ENCODE assay signal across 22 cellular contexts in genomic region chr5:144941004-144941403, GRCh38.
DNase-seq lines count a peak whose midpoint lies in the region; ATAC-seq, FAIRE-seq and TF ChIP-seq lines count a peak whose summit lies in the region.
"Had no signal": no experiment of that assay in that cellular context is flagged by ENCODE, and none has a peak within 500 bp of the region (broad histone marks: within the 10 kb centered on the region; RNA-seq: fewer than 3 reads in every experiment).

No MANE protein-coding gene starts in this region.

- H3K27me3 ChIP-seq in small intestine (ENCODE audit: control insufficient read depth in 2 of 2, insufficient read depth in 2 of 2, low read length in 2 of 2) = no peaks in the 10 kb centered on the region
- H3K27me3 ChIP-seq: BLaER1 treated with 17β-estradiol and CSF1 and Interleukin-3, amounts not matched to agents 10 nM and 100 nM had no signal

- FAIRE-seq in small intestine (lab: Jason Lieb, UNC) = peak; percentile 10
- FAIRE-seq: A549, D721Med, GM12878, GM12892, GM18507 had no signal

- no peaks in the 10 kb centered on the region for H3K36me3 ChIP-seq in small intestine (ENCODE audit: control insufficient read depth in 2 of 2, insufficient read depth in 2 of 2, low read length in 2 of 2)
- H3K36me3 ChIP-seq: BLaER1 treated with 17β-estradiol and CSF1 and Interleukin-3, amounts not matched to agents 10 nM and 100 nM had no signal

- H3K4me3 ChIP-seq in small intestine (ENCODE audit: low read depth in 1 of 2, low read length in 2 of 2) = no peak overlapping the region
- H3K4me3 ChIP-seq: A549; BLaER1 treated with 17β-estradiol and CSF1 and Interleukin-3, amounts not matched to agents 10 nM and 100 nM; GM12878 had no signal

- DNase-seq in SK-N-DZ (ENCODE audit: low spot score) (peak; percentile 87), small intestine (no peak), DMS79 (lab: John Stamatoyannopoulos, UW) (no peak)
- DNase-seq in stimulated activated CD8-positive, alpha-beta memory T cell treated with anti-CD3 and anti-CD28 coated beads, Interleukin-4, amount 100 ng/mL, for 48 hours = no peak
- DNase-seq: 8988T; AML-193; Caco-2; Calu3; CD4-positive, alpha-beta T cell; CD8-positive, alpha-beta T cell; DND-41; EL; GDM1 had no signal

- H3K4me1 ChIP-seq in small intestine (ENCODE audit: control insufficient read depth in 2 of 2, insufficient read depth in 1 of 2, low read depth in 1 of 2, low read length in 1 of 2) = no peaks in the 10 kb centered on the region
- H3K4me1 ChIP-seq: A549, Caco-2 had no signal

- no peak for ATAC-seq in SK-N-SH treated with all-trans-retinoic acid at 6 μM for 48 hours
- ATAC-seq in HG03045 (IDR thresholded peaks at IDR 0.05; ENCODE audit: unreplicated experiment) = no peak
- ATAC-seq: A549; CD8-positive, alpha-beta T cell; GM12878 had no signal

- no peak overlapping the region for H3K27ac ChIP-seq in small intestine (ENCODE audit: low read depth in 1 of 2, low read length in 1 of 2)
- H3K27ac ChIP-seq: A549; BLaER1 treated with 17β-estradiol and CSF1 and Interleukin-3, amounts not matched to agents 10 nM and 100 nM; C4-2B had no signal

- H3K9me3 ChIP-seq in small intestine (ENCODE audit: control insufficient read depth, low read depth) = no peaks in the 10 kb centered on the region
- H3K9me3 ChIP-seq: A549; BLaER1 treated with 17β-estradiol and CSF1 and Interleukin-3, amounts not matched to agents 10 nM and 100 nM; Caco-2 had no signal

TF ChIP-seq in SK-N-SH treated with all-trans-retinoic acid at 6 μM for 48 hours, 23 proteins besides CTCF, POLR2A, EP300 and RAD21:
- TF ChIP-seq TOX (CRISPR knock-in tag; IDR thresholded peaks at IDR 0.05; ENCODE audit: borderline replicate concordance) (no peak), TSHZ2 (CRISPR knock-in tag; IDR thresholded peaks at IDR 0.05) (peak; percentile 66; the same call in 1 of the 2 replicates), CSRNP3 (CRISPR knock-in tag; IDR thresholded peaks at IDR 0.05) (0 out of 2 replicates have a peak, but pooled peaks have one; percentile 24), TCF4 (CRISPR knock-in tag; IDR thresholded peaks at IDR 0.05; ENCODE audit: borderline replicate concordance) (peak; percentile 90), ZC3H10 (CRISPR knock-in tag; IDR thresholded peaks at IDR 0.05) (no peak), PATZ1 (CRISPR knock-in tag; IDR thresholded peaks at IDR 0.05; ENCODE audit: borderline replicate concordance) (no peak), ISL1 (CRISPR knock-in tag; IDR thresholded peaks at IDR 0.05) (peak; percentile 42; the same call in 1 of the 2 replicates), ZFP30 (CRISPR knock-in tag; IDR thresholded peaks at IDR 0.05) (no peak)
